In genomic region chr4:153490985-153491483, GRCh38 we compare ENCODE assay signal across 1 cellular context.
TF ChIP-seq lines count a peak whose summit lies in the region.

No MANE protein-coding gene starts in this region.

TF ChIP-seq in GM23338, 12 proteins besides CTCF, POLR2A, EP300 and RAD21 (continued from another document):
- TF ChIP-seq REST (IDR thresholded peaks at IDR 0.05; ENCODE audit: unreplicated experiment) (no peak), ETS1 (IDR thresholded peaks at IDR 0.05) (no peak), CREB1 (CRISPR knock-in tag; IDR thresholded peaks at IDR 0.05; ENCODE audit: low read depth) (no peak), NANOG (IDR thresholded peaks at IDR 0.05; ENCODE audit: borderline replicate concordance) (no peak), JUNB (IDR thresholded peaks at IDR 0.05; ENCODE audit: unreplicated experiment) (no peak), ZNF331 (CRISPR knock-in tag; IDR thresholded peaks at IDR 0.05; ENCODE audit: low read depth) (no peak)
